1 cellular context compared by ENCODE assay signal in the genomic region with DNA sequence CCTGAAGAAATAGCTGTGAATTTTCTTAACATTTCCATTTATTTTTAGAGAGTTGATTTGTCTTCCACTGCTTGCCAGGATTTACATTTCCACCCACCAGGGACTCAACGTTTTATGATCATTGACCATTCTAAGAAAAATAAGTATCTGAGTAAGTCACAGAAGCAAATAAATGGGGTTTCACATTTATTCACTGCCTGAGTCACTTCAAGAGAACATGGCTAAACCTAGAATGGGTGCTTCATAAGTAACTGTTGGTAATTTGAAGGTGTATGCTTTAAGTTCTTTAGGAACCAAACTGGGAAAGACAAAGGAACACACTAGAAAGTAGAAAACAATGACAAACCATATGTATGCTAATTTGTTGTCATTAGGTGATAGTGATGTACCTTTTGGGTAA.
TF ChIP-seq lines count a peak whose summit lies in the region.

No MANE protein-coding gene starts in this region.

TF ChIP-seq in GM23338, 12 proteins besides CTCF, POLR2A, EP300 and RAD21 (continued from another document):
- TF ChIP-seq, protein P1, sequence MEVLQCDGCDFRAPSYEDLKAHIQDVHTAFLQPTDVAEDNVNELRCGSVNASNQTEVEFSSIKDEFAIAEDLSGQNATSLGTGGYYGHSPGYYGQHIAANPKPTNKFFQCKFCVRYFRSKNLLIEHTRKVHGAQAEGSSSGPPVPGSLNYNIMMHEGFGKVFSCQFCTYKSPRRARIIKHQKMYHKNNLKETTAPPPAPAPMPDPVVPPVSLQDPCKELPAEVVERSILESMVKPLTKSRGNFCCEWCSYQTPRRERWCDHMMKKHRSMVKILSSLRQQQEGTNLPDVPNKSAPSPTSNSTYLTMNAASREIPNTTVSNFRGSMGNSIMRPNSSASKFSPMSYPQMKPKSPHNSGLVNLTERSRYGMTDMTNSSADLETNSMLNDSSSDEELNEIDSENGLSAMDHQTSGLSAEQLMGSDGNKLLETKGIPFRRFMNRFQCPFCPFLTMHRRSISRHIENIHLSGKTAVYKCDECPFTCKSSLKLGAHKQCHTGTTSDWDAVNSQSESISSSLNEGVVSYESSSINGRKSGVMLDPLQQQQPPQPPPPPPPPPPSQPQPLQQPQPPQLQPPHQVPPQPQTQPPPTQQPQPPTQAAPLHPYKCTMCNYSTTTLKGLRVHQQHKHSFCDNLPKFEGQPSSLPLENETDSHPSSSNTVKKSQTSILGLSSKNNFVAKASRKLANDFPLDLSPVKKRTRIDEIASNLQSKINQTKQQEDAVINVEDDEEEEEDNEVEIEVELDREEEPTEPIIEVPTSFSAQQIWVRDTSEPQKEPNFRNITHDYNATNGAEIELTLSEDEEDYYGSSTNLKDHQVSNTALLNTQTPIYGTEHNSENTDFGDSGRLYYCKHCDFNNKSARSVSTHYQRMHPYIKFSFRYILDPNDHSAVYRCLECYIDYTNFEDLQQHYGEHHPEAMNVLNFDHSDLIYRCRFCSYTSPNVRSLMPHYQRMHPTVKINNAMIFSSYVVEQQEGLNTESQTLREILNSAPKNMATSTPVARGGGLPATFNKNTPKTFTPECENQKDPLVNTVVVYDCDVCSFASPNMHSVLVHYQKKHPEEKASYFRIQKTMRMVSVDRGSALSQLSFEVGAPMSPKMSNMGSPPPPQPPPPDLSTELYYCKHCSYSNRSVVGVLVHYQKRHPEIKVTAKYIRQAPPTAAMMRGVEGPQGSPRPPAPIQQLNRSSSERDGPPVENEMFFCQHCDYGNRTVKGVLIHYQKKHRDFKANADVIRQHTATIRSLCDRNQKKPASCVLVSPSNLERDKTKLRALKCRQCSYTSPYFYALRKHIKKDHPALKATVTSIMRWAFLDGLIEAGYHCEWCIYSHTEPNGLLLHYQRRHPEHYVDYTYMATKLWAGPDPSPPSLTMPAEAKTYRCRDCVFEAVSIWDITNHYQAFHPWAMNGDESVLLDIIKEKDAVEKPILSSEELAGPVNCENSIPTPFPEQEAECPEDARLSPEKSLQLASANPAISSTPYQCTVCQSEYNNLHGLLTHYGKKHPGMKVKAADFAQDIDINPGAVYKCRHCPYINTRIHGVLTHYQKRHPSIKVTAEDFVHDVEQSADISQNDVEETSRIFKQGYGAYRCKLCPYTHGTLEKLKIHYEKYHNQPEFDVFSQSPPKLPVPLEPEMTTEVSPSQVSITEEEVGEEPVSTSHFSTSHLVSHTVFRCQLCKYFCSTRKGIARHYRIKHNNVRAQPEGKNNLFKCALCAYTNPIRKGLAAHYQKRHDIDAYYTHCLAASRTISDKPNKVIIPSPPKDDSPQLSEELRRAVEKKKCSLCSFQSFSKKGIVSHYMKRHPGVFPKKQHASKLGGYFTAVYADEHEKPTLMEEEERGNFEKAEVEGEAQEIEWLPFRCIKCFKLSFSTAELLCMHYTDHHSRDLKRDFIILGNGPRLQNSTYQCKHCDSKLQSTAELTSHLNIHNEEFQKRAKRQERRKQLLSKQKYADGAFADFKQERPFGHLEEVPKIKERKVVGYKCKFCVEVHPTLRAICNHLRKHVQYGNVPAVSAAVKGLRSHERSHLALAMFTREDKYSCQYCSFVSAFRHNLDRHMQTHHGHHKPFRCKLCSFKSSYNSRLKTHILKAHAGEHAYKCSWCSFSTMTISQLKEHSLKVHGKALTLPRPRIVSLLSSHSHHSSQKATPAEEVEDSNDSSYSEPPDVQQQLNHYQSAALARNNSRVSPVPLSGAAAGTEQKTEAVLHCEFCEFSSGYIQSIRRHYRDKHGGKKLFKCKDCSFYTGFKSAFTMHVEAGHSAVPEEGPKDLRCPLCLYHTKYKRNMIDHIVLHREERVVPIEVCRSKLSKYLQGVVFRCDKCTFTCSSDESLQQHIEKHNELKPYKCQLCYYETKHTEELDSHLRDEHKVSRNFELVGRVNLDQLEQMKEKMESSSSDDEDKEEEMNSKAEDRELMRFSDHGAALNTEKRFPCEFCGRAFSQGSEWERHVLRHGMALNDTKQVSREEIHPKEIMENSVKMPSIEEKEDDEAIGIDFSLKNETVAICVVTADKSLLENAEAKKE (CRISPR knock-in tag; IDR thresholded peaks at IDR 0.05) = no peak
- TF ChIP-seq STAT1 (IDR thresholded peaks at IDR 0.05; ENCODE audit: unreplicated experiment) (no peak), NANOG (IDR thresholded peaks at IDR 0.05; ENCODE audit: borderline replicate concordance) (no peak), ZNF331 (CRISPR knock-in tag; IDR thresholded peaks at IDR 0.05; ENCODE audit: low read depth) (no peak), CREB1 (CRISPR knock-in tag; IDR thresholded peaks at IDR 0.05; ENCODE audit: low read depth) (no peak), EZH2 (IDR thresholded peaks at IDR 0.05; ENCODE audit: low read depth, unreplicated experiment) (no peak), JUNB (IDR thresholded peaks at IDR 0.05; ENCODE audit: unreplicated experiment) (no peak), POLR2AphosphoS5 (IDR thresholded peaks at IDR 0.05; ENCODE audit: low read depth) (no peak), ZNF114 (CRISPR knock-in tag; IDR thresholded peaks at IDR 0.05) (no peak)
- TF ChIP-seq, protein P2, sequence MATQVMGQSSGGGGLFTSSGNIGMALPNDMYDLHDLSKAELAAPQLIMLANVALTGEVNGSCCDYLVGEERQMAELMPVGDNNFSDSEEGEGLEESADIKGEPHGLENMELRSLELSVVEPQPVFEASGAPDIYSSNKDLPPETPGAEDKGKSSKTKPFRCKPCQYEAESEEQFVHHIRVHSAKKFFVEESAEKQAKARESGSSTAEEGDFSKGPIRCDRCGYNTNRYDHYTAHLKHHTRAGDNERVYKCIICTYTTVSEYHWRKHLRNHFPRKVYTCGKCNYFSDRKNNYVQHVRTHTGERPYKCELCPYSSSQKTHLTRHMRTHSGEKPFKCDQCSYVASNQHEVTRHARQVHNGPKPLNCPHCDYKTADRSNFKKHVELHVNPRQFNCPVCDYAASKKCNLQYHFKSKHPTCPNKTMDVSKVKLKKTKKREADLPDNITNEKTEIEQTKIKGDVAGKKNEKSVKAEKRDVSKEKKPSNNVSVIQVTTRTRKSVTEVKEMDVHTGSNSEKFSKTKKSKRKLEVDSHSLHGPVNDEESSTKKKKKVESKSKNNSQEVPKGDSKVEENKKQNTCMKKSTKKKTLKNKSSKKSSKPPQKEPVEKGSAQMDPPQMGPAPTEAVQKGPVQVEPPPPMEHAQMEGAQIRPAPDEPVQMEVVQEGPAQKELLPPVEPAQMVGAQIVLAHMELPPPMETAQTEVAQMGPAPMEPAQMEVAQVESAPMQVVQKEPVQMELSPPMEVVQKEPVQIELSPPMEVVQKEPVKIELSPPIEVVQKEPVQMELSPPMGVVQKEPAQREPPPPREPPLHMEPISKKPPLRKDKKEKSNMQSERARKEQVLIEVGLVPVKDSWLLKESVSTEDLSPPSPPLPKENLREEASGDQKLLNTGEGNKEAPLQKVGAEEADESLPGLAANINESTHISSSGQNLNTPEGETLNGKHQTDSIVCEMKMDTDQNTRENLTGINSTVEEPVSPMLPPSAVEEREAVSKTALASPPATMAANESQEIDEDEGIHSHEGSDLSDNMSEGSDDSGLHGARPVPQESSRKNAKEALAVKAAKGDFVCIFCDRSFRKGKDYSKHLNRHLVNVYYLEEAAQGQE (IDR thresholded peaks at IDR 0.05; ENCODE audit: unreplicated experiment) = no peak
